In the genomic region with DNA sequence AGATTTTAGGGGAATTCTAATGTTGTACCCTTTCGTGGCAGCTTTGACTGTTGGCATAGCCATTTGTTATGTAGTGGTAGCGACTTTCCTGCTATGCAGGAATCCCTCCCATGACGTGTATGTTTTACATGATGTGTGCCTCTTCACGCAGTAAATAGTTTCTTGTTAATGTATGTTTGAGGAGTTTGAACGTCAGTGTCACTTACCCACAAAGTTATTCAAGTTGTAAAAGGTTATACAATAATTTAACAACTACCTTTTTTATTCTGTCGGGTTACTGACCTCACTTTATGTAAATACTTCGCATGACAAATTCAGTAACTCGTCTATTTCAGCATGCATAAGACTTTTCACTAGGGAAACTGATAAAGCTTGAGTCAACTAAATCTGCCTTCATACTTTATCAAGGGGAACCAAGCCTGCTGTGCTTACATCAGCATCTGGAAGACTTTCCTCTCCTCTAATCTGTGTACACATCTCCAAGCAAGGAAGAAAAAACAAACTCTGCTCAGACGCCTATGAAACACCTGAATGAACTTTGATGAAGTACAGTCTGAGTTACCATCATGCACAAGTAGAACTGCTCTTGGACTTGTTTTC, we compare ENCODE assay signal across 21 cellular contexts.
A peak's percentile ranks its signal among the peaks of the same experiment; 100 is the strongest.
DNase-seq lines count a peak whose midpoint lies in the region; ATAC-seq, FAIRE-seq and TF ChIP-seq lines count a peak whose summit lies in the region.
"Had no signal": no experiment of that assay in that cellular context is flagged by ENCODE, and none has a peak within 500 bp of the region (broad histone marks: within the 10 kb centered on the region; RNA-seq: fewer than 3 reads in every experiment).

No MANE protein-coding gene starts in this region.

- H3K79me2 ChIP-seq in endothelial cell of umbilical vein (ENCODE audit: control insufficient read depth, insufficient read depth, low read length): no peaks in the 10 kb centered on the region

- CTCF ChIA-PET in endothelial cell of umbilical vein (lab: Charles Lee): interaction anchor here (1.3 kb wide), 1 partner anchor 163 kb away, joined by 4 read pairs; no protein-coding TSS in a partner anchor

- FAIRE-seq in endothelial cell of umbilical vein (lab: Jason Lieb, UNC): peak; percentile 55
- FAIRE-seq: kidney had no signal

- POLR2A ChIA-PET in endothelial cell of umbilical vein (lab: Charles Lee): no interaction called here

- dilution Hi-C loops in endothelial cell of umbilical vein (cut with MboI; ENCODE audit: extremely low pct_ligation_motif_present, low sequenced_read_pairs): no loop called here

- H3K36me3 Mint-ChIP-seq in activated naive CD8-positive, alpha-beta T cell treated with anti-CD3 and anti-CD28 coated beads, Interleukin-2, amount 50 U/mL, for 24 hours (ENCODE audit: low read depth): no peaks in the 10 kb centered on the region

- no peaks in the 10 kb centered on the region for H3K4me1 Mint-ChIP-seq in activated naive CD8-positive, alpha-beta T cell treated with anti-CD3 and anti-CD28 coated beads, Interleukin-2, amount 50 U/mL, for 24 hours
- H3K4me1 Mint-ChIP-seq: naive B cell; stimulated activated naive B cell treated with anti-CD40 and anti-IgM and Interleukin-4, amounts not matched to agents 10 μg/mL and 1 μg/mL and 100 μg/mL, for 72 hours had no signal

- no TSS peak for BruUV-seq in endothelial cell of umbilical vein (replicated peaks; lab: Mats Ljungman, UMichigan)

- peak overlapping the region; percentile 33 for H3K27ac ChIP-seq in RWPE2 (ENCODE audit: poor library complexity, severe bottlenecking)
- no peak overlapping the region for H3K27ac ChIP-seq in endothelial cell of umbilical vein (ENCODE audit: insufficient read depth, low read depth, low read length)
- H3K27ac ChIP-seq: body of pancreas, ovary, right lobe of liver had no signal

- no peak overlapping the region for H3K4me3 Mint-ChIP-seq in activated naive CD8-positive, alpha-beta T cell treated with anti-CD3 and anti-CD28 coated beads, Interleukin-2, amount 50 U/mL, for 24 hours
- H3K4me3 Mint-ChIP-seq: activated CD8-positive, alpha-beta T cell treated with anti-CD3 and anti-CD28 coated beads, Interleukin-2, amount 10 ng/mL, durations not matched to agents 7 days and 5 days; naive B cell; stimulated activated naive B cell treated with anti-CD40 and anti-IgM and Interleukin-4, amounts not matched to agents 10 μg/mL and 1 μg/mL and 100 μg/mL, for 72 hours had no signal

- no peak overlapping the region for H2AFZ ChIP-seq in endothelial cell of umbilical vein (ENCODE audit: low read depth, low read length)

- H3K4me3 ChIP-seq in RWPE2 (ENCODE audit: severe bottlenecking) (no peak overlapping the region), endothelial cell of umbilical vein (replicated peaks in 1 of 3; ENCODE audit: insufficient read depth in 1 of 3, low read depth in 1 of 3, low read length in 3 of 3) (no peak overlapping the region)
- H3K4me3 ChIP-seq: body of pancreas, ovary, right lobe of liver, transverse colon had no signal

- H3K9me3 Mint-ChIP-seq in activated naive CD8-positive, alpha-beta T cell treated with anti-CD3 and anti-CD28 coated beads, Interleukin-2, amount 50 U/mL, for 24 hours: no peaks in the 10 kb centered on the region
- H3K9me3 Mint-ChIP-seq: HFFc6; stimulated activated naive B cell treated with anti-CD40 and anti-IgM and Interleukin-4, amounts not matched to agents 10 μg/mL and 1 μg/mL and 100 μg/mL, for 72 hours had no signal

- H3K9me3 ChIP-seq in RWPE2 (ENCODE audit: severe bottlenecking) (no peaks in the 10 kb centered on the region), endothelial cell of umbilical vein (replicated peaks; ENCODE audit: control insufficient read depth, insufficient read depth, low read length) (no peaks in the 10 kb centered on the region)
- H3K9me3 ChIP-seq: body of pancreas, ovary, right lobe of liver, transverse colon had no signal

- H4K20me1 ChIP-seq in endothelial cell of umbilical vein (replicated peaks; ENCODE audit: control insufficient read depth, extremely low read depth, insufficient read depth, low read length): no peaks in the 10 kb centered on the region

- H3K27ac Mint-ChIP-seq in activated naive CD8-positive, alpha-beta T cell treated with anti-CD3 and anti-CD28 coated beads, Interleukin-2, amount 50 U/mL, for 24 hours: no peak overlapping the region
- H3K27ac Mint-ChIP-seq: activated CD8-positive, alpha-beta T cell treated with anti-CD3 and anti-CD28 coated beads, Interleukin-2, amount 10 ng/mL, durations not matched to agents 7 days and 5 days; naive B cell; stimulated activated naive B cell treated with anti-CD40 and anti-IgM and Interleukin-4, amounts not matched to agents 10 μg/mL and 1 μg/mL and 100 μg/mL, for 72 hours had no signal

- no peak for TF ChIP-seq POLR2A in endothelial cell of umbilical vein (IDR thresholded peaks at IDR 0.05; ENCODE audit: low read depth, low read length)

- H3K9me1 ChIP-seq in endothelial cell of umbilical vein (replicated peaks; ENCODE audit: control insufficient read depth, extremely low read depth, insufficient read depth, low read length): no peaks in the 10 kb centered on the region

- H3K27me3 Mint-ChIP-seq in activated naive CD8-positive, alpha-beta T cell treated with anti-CD3 and anti-CD28 coated beads, Interleukin-2, amount 50 U/mL, for 24 hours: no peaks in the 10 kb centered on the region
- H3K27me3 Mint-ChIP-seq: naive B cell had no signal

- ATAC-seq in RWPE2 (ENCODE audit: low read depth) (0 out of 3 replicates have a peak, but pooled peaks have one; percentile 13), omental fat pad (ENCODE audit: low FRiP score) (peak; percentile 46)
- no peak for ATAC-seq in activated naive CD8-positive, alpha-beta T cell treated with anti-CD3 and anti-CD28 coated beads, Interleukin-2, amount 50 U/mL, for 24 hours
- ATAC-seq: activated CD8-positive, alpha-beta T cell treated with anti-CD3 and anti-CD28 coated beads, Interleukin-2, amount 10 ng/mL, durations not matched to agents 7 days and 5 days; body of pancreas; right lobe of liver; stimulated activated naive B cell treated with anti-CD40 and anti-IgM and Interleukin-4, amounts not matched to agents 10 μg/mL and 1 μg/mL and 100 μg/mL, for 72 hours had no signal

- H3K4me1 ChIP-seq in RWPE2 (ENCODE audit: insufficient read depth, poor library complexity, severe bottlenecking) (peaks cover 12% of the 10 kb centered on the region), endothelial cell of umbilical vein (ENCODE audit: control insufficient read depth, extremely low read depth, insufficient read depth, low read length) (peaks cover 10% of the 10 kb centered on the region)
- H3K4me1 ChIP-seq: body of pancreas, right lobe of liver, transverse colon had no signal

- TF ChIP-seq CTCF in RWPE2 (IDR thresholded peaks at IDR 0.05; ENCODE audit: poor library complexity, severe bottlenecking): no peak
- no peak for TF ChIP-seq CTCF in endothelial cell of umbilical vein (IDR thresholded peaks at IDR 0.05; ENCODE audit: extremely low read depth in 1 of 2, insufficient read depth in 1 of 2, low read depth in 1 of 2, low read length in 2 of 2)
- TF ChIP-seq CTCF in omental fat pad (IDR thresholded peaks at IDR 0.05): no peak

- no peaks in the 10 kb centered on the region for H3K36me3 ChIP-seq in RWPE2 (ENCODE audit: low read depth)
- no peaks in the 10 kb centered on the region for H3K36me3 ChIP-seq in endothelial cell of umbilical vein (ENCODE audit: control insufficient read depth in 2 of 2, extremely low read depth in 1 of 2, insufficient read depth in 2 of 2, low read length in 2 of 2)
- H3K36me3 ChIP-seq: ovary, right lobe of liver, transverse colon had no signal

- H3K4me2 ChIP-seq in endothelial cell of umbilical vein (ENCODE audit: insufficient read depth, low read length): no peak overlapping the region

- intact Hi-C loops in endothelial cell of umbilical vein (cut with micrococcal nuclease): no loop called here

- no peak for DNase-seq in RWPE2 (ENCODE audit: low spot score)
- peak; percentile 44 for DNase-seq in endothelial cell of umbilical vein (ENCODE audit: low read depth, low spot score)
- no peak for DNase-seq in omental fat pad (ENCODE audit: low spot score)
- no peak for DNase-seq in AG20443 (ENCODE audit: low spot score)
- DNase-seq in NCI-H446 (lab: John Stamatoyannopoulos, UW): no peak
- DNase-seq in DMS53 (lab: John Stamatoyannopoulos, UW): no peak
- DNase-seq in activated naive CD8-positive, alpha-beta T cell treated with anti-CD3 and anti-CD28 coated beads, Interleukin-2, amount 50 U/mL, for 24 hours: no peak
- DNase-seq: activated CD8-positive, alpha-beta T cell treated with anti-CD3 and anti-CD28 coated beads, Interleukin-2, amount 10 ng/mL, durations not matched to agents 7 days and 5 days; activated naive CD4-positive, alpha-beta T cell treated with Interleukin-2 at 50 U/mL for 16 hours; activated T-cell treated with anti-CD3 and anti-CD28 coated beads, Interleukin-2, amount 50 U/mL, for 1 hour; body of pancreas; foreskin melanocyte; kidney; naive B cell; NCI-H2171; ovary; right lobe of liver; stimulated activated naive B cell treated with anti-CD40 and anti-IgM and Interleukin-4, amounts not matched to agents 10 μg/mL and 1 μg/mL and 100 μg/mL, for 72 hours; T-helper 9 cell; transverse colon had no signal

- no peak overlapping the region for H3K9ac ChIP-seq in endothelial cell of umbilical vein (replicated peaks; ENCODE audit: extremely low read depth, insufficient read depth, low read length)

- no peaks in the 10 kb centered on the region for H3K27me3 ChIP-seq in RWPE2 (ENCODE audit: insufficient read depth, poor library complexity, severe bottlenecking)
- H3K27me3 ChIP-seq in endothelial cell of umbilical vein (ENCODE audit: control insufficient read depth in 2 of 2, insufficient read depth in 2 of 2, low read length in 2 of 2): no peaks in the 10 kb centered on the region
- H3K27me3 ChIP-seq: body of pancreas, ovary, right lobe of liver, transverse colon had no signal

TF ChIP-seq in endothelial cell of umbilical vein, 7 proteins besides CTCF, POLR2A, EP300 and RAD21:
- TF ChIP-seq, protein P1, sequence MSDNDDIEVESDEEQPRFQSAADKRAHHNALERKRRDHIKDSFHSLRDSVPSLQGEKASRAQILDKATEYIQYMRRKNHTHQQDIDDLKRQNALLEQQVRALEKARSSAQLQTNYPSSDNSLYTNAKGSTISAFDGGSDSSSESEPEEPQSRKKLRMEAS (IDR thresholded peaks at IDR 0.05; ENCODE audit: insufficient read depth, insufficient read length): no peak
- TF ChIP-seq GATA2 (IDR thresholded peaks at IDR 0.05; ENCODE audit: insufficient read depth, insufficient read length, low read depth, low read length): no peak
- TF ChIP-seq FOS (IDR thresholded peaks at IDR 0.05; ENCODE audit: borderline replicate concordance, insufficient read depth, low read length): no peak
- no peak for TF ChIP-seq POLR2AphosphoS5 (IDR thresholded peaks at IDR 0.05; ENCODE audit: insufficient read depth, low read depth, low read length)
- TF ChIP-seq JUN (IDR thresholded peaks at IDR 0.05; ENCODE audit: borderline replicate concordance, insufficient read depth, insufficient read length, low read depth): no peak
- no peak for TF ChIP-seq MYC (IDR thresholded peaks at IDR 0.05; ENCODE audit: low read depth, low read length)
- TF ChIP-seq EZH2 (IDR thresholded peaks at IDR 0.05; ENCODE audit: borderline replicate concordance, low read depth, low read length, severe bottlenecking): no peak
TF ChIP-seq in endothelial cell of umbilical vein: peak in this region for 0.
